Comparison of ENCODE assay signal across 1 cellular context in the genomic region with DNA sequence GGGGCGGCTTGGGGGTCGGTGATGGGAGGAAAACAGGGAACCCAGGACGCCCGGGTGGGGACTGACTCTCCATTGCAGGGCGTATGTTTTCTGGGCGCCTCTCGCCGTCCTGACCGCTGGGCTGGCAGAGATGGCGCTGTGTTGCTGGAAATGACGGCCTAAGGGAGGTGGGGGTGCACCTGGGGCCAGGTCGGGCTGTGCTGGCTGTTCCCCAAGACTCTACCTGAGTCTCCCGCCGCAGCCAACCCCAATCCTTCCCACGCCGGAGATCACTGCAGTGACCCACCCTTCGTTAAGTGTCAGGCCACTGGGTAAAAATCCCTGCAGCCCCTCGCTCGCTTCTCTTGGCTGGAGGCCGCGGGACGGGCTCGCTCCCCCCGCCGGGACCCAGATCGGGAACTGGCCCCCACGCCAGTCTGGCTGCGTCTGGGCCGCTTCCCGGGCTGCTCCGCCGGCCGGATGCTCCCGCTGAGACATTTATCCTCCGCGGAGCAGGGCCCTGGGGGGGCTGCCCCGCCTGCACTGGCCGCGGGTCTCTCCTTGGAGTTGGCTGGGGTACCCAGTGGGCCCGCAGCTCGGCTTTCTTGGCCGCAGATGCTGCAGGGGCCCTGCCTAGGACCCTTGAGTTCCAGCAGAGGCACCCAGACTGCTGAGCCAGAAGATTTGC.
TF ChIP-seq lines count a peak whose summit lies in the region.

No MANE protein-coding gene starts in this region.

TF ChIP-seq in HepG2, 621 proteins besides CTCF, POLR2A, EP300 and RAD21 (continued from another document and continues in another):
- TF ChIP-seq ZBTB38 (CRISPR knock-in tag; IDR thresholded peaks at IDR 0.05) (peak; percentile 48; the same call in 1 of the 2 replicates), NRL (CRISPR knock-in tag; IDR thresholded peaks at IDR 0.05; ENCODE audit: borderline replicate concordance) (0 out of 2 replicates have a peak, but pooled peaks have one; percentile 50), STAG1 (CRISPR knock-in tag; IDR thresholded peaks at IDR 0.05) (peak; percentile 36; the same call in 1 of the 2 replicates), NFYC (CRISPR knock-in tag; IDR thresholded peaks at IDR 0.05) (no peak), ZNF761 (CRISPR knock-in tag; conservative IDR thresholded peaks at IDR 0.05) (no peak), PLRG1 (conservative IDR thresholded peaks at IDR 0.05) (no peak), ZFP36L1 (CRISPR knock-in tag; IDR thresholded peaks at IDR 0.05) (no peak), KLF9 (CRISPR knock-in tag; IDR thresholded peaks at IDR 0.05; ENCODE audit: low read depth) (no peak), ZNF121 (CRISPR knock-in tag; IDR thresholded peaks at IDR 0.05) (peak; percentile 7; the same call in 1 of the 2 replicates), NR2F6 (IDR thresholded peaks at IDR 0.05) (no peak), NR2F6 (CRISPR knock-in tag; IDR thresholded peaks at IDR 0.05) (no peak; the same call in 1 of the 2 replicates), RBFOX2 (IDR thresholded peaks at IDR 0.05; ENCODE audit: low read depth, low read length) (peak; percentile 47), MEIS1 (CRISPR knock-in tag; IDR thresholded peaks at IDR 0.05; ENCODE audit: borderline replicate concordance) (no peak), MIER2 (CRISPR knock-in tag; IDR thresholded peaks at IDR 0.05) (no peak), ZBTB42 (CRISPR knock-in tag; IDR thresholded peaks at IDR 0.05) (no peak), CBX2 (IDR thresholded peaks at IDR 0.05; ENCODE audit: low read depth, low read length) (no peak), CBX2 (CRISPR knock-in tag; IDR thresholded peaks at IDR 0.05; ENCODE audit: low read depth) (no peak), ZNF468 (CRISPR knock-in tag; IDR thresholded peaks at IDR 0.05) (no peak), HDAC2 (CRISPR knock-in tag; IDR thresholded peaks at IDR 0.05) (no peak), ATF7 (IDR thresholded peaks at IDR 0.05) (no peak), ATF7 (CRISPR knock-in tag; IDR thresholded peaks at IDR 0.05) (no peak), PHF21A (CRISPR knock-in tag; IDR thresholded peaks at IDR 0.05) (no peak; the same call in 1 of the 2 replicates), HOXD1 (CRISPR knock-in tag; IDR thresholded peaks at IDR 0.05) (no peak), PHF5A (CRISPR knock-in tag; IDR thresholded peaks at IDR 0.05; ENCODE audit: low read depth, unreplicated experiment) (no peak), GATAD2A (CRISPR knock-in tag; IDR thresholded peaks at IDR 0.05) (no peak), ZNF619 (CRISPR knock-in tag; IDR thresholded peaks at IDR 0.05) (no peak), POLR2AphosphoS5 (IDR thresholded peaks at IDR 0.05; ENCODE audit: low read depth, low read length) (no peak), ZNF143 (CRISPR knock-in tag; IDR thresholded peaks at IDR 0.05) (no peak), PHB2 (IDR thresholded peaks at IDR 0.05; ENCODE audit: partially characterized antibody) (no peak), ZNF274 (CRISPR knock-in tag; IDR thresholded peaks at IDR 0.05) (peak; percentile 29; the same call in 1 of the 2 replicates), SOX6 (IDR thresholded peaks at IDR 0.05) (no peak), SOX6 (CRISPR knock-in tag; IDR thresholded peaks at IDR 0.05) (no peak), KAT7 (CRISPR knock-in tag; IDR thresholded peaks at IDR 0.05; ENCODE audit: borderline replicate concordance) (no peak), MATR3 (CRISPR knock-in tag; IDR thresholded peaks at IDR 0.05) (no peak), ZNF530 (CRISPR knock-in tag; IDR thresholded peaks at IDR 0.05; ENCODE audit: low read depth) (no peak), AGO1 (IDR thresholded peaks at IDR 0.05; ENCODE audit: low read depth, low read length, poor library complexity, severe bottlenecking) (no peak), ZNF317 (CRISPR knock-in tag; IDR thresholded peaks at IDR 0.05) (no peak), ZNF101 (CRISPR knock-in tag; IDR thresholded peaks at IDR 0.05; ENCODE audit: borderline replicate concordance, low read depth) (no peak), KMT2A (CRISPR knock-in tag; IDR thresholded peaks at IDR 0.05) (0 out of 2 replicates have a peak, but pooled peaks have one; percentile 19), KDM4B (CRISPR knock-in tag; IDR thresholded peaks at IDR 0.05) (no peak)
- TF ChIP-seq, protein P1, sequence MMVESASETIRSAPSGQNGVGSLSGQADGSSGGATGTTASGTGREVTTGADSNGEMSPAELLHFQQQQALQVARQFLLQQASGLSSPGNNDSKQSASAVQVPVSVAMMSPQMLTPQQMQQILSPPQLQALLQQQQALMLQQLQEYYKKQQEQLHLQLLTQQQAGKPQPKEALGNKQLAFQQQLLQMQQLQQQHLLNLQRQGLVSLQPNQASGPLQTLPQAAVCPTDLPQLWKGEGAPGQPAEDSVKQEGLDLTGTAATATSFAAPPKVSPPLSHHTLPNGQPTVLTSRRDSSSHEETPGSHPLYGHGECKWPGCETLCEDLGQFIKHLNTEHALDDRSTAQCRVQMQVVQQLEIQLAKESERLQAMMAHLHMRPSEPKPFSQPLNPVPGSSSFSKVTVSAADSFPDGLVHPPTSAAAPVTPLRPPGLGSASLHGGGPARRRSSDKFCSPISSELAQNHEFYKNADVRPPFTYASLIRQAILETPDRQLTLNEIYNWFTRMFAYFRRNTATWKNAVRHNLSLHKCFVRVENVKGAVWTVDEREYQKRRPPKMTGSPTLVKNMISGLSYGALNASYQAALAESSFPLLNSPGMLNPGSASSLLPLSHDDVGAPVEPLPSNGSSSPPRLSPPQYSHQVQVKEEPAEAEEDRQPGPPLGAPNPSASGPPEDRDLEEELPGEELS (CRISPR knock-in tag; IDR thresholded peaks at IDR 0.05): no peak
- TF ChIP-seq, protein P2, sequence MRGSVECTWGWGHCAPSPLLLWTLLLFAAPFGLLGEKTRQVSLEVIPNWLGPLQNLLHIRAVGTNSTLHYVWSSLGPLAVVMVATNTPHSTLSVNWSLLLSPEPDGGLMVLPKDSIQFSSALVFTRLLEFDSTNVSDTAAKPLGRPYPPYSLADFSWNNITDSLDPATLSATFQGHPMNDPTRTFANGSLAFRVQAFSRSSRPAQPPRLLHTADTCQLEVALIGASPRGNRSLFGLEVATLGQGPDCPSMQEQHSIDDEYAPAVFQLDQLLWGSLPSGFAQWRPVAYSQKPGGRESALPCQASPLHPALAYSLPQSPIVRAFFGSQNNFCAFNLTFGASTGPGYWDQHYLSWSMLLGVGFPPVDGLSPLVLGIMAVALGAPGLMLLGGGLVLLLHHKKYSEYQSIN (CRISPR knock-in tag; IDR thresholded peaks at IDR 0.05; ENCODE audit: borderline replicate concordance): no peak
- TF ChIP-seq, protein P3, sequence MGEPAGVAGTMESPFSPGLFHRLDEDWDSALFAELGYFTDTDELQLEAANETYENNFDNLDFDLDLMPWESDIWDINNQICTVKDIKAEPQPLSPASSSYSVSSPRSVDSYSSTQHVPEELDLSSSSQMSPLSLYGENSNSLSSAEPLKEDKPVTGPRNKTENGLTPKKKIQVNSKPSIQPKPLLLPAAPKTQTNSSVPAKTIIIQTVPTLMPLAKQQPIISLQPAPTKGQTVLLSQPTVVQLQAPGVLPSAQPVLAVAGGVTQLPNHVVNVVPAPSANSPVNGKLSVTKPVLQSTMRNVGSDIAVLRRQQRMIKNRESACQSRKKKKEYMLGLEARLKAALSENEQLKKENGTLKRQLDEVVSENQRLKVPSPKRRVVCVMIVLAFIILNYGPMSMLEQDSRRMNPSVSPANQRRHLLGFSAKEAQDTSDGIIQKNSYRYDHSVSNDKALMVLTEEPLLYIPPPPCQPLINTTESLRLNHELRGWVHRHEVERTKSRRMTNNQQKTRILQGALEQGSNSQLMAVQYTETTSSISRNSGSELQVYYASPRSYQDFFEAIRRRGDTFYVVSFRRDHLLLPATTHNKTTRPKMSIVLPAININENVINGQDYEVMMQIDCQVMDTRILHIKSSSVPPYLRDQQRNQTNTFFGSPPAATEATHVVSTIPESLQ (CRISPR knock-in tag; conservative IDR thresholded peaks at IDR 0.05): no peak
- TF ChIP-seq, protein P4, sequence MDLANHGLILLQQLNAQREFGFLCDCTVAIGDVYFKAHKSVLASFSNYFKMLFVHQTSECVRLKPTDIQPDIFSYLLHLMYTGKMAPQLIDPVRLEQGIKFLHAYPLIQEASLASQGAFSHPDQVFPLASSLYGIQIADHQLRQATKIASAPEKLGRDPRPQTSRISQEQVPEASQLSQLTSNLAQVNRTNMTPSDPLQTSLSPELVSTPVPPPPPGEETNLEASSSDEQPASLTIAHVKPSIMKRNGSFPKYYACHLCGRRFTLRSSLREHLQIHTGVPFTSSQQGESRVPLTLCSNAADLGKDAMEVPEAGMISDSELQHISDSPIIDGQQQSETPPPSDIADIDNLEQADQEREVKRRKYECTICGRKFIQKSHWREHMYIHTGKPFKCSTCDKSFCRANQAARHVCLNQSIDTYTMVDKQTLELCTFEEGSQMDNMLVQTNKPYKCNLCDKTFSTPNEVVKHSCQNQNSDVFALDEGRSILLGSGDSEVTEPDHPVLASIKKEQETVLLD (CRISPR knock-in tag; IDR thresholded peaks at IDR 0.05; ENCODE audit: low read depth): no peak
- TF ChIP-seq, protein P5, sequence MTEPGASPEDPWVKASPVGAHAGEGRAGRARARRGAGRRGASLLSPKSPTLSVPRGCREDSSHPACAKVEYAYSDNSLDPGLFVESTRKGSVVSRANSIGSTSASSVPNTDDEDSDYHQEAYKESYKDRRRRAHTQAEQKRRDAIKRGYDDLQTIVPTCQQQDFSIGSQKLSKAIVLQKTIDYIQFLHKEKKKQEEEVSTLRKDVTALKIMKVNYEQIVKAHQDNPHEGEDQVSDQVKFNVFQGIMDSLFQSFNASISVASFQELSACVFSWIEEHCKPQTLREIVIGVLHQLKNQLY (CRISPR knock-in tag; IDR thresholded peaks at IDR 0.05): no peak
- TF ChIP-seq, protein P6, sequence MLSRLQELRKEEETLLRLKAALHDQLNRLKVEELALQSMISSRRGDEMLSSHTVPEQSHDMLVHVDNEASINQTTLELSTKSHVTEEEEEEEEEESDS (CRISPR knock-in tag; IDR thresholded peaks at IDR 0.05; ENCODE audit: borderline replicate concordance): no peak
- TF ChIP-seq, protein P7, sequence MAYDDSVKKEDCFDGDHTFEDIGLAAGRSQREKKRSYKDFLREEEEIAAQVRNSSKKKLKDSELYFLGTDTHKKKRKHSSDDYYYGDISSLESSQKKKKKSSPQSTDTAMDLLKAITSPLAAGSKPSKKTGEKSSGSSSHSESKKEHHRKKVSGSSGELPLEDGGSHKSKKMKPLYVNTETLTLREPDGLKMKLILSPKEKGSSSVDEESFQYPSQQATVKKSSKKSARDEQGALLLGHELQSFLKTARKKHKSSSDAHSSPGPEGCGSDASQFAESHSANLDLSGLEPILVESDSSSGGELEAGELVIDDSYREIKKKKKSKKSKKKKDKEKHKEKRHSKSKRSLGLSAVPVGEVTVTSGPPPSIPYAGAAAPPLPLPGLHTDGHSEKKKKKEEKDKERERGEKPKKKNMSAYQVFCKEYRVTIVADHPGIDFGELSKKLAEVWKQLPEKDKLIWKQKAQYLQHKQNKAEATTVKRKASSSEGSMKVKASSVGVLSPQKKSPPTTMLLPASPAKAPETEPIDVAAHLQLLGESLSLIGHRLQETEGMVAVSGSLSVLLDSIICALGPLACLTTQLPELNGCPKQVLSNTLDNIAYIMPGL (CRISPR knock-in tag; IDR thresholded peaks at IDR 0.05; ENCODE audit: borderline replicate concordance in 1 of 2, low read depth in 1 of 2): peak; percentile 80 to 86; a peak in 3 of 4 replicates
- TF ChIP-seq, protein P8, sequence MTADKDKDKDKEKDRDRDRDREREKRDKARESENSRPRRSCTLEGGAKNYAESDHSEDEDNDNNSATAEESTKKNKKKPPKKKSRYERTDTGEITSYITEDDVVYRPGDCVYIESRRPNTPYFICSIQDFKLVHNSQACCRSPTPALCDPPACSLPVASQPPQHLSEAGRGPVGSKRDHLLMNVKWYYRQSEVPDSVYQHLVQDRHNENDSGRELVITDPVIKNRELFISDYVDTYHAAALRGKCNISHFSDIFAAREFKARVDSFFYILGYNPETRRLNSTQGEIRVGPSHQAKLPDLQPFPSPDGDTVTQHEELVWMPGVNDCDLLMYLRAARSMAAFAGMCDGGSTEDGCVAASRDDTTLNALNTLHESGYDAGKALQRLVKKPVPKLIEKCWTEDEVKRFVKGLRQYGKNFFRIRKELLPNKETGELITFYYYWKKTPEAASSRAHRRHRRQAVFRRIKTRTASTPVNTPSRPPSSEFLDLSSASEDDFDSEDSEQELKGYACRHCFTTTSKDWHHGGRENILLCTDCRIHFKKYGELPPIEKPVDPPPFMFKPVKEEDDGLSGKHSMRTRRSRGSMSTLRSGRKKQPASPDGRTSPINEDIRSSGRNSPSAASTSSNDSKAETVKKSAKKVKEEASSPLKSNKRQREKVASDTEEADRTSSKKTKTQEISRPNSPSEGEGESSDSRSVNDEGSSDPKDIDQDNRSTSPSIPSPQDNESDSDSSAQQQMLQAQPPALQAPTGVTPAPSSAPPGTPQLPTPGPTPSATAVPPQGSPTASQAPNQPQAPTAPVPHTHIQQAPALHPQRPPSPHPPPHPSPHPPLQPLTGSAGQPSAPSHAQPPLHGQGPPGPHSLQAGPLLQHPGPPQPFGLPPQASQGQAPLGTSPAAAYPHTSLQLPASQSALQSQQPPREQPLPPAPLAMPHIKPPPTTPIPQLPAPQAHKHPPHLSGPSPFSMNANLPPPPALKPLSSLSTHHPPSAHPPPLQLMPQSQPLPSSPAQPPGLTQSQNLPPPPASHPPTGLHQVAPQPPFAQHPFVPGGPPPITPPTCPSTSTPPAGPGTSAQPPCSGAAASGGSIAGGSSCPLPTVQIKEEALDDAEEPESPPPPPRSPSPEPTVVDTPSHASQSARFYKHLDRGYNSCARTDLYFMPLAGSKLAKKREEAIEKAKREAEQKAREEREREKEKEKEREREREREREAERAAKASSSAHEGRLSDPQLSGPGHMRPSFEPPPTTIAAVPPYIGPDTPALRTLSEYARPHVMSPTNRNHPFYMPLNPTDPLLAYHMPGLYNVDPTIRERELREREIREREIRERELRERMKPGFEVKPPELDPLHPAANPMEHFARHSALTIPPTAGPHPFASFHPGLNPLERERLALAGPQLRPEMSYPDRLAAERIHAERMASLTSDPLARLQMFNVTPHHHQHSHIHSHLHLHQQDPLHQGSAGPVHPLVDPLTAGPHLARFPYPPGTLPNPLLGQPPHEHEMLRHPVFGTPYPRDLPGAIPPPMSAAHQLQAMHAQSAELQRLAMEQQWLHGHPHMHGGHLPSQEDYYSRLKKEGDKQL (CRISPR knock-in tag; IDR thresholded peaks at IDR 0.05; ENCODE audit: low read depth): no peak
- TF ChIP-seq, protein P9, sequence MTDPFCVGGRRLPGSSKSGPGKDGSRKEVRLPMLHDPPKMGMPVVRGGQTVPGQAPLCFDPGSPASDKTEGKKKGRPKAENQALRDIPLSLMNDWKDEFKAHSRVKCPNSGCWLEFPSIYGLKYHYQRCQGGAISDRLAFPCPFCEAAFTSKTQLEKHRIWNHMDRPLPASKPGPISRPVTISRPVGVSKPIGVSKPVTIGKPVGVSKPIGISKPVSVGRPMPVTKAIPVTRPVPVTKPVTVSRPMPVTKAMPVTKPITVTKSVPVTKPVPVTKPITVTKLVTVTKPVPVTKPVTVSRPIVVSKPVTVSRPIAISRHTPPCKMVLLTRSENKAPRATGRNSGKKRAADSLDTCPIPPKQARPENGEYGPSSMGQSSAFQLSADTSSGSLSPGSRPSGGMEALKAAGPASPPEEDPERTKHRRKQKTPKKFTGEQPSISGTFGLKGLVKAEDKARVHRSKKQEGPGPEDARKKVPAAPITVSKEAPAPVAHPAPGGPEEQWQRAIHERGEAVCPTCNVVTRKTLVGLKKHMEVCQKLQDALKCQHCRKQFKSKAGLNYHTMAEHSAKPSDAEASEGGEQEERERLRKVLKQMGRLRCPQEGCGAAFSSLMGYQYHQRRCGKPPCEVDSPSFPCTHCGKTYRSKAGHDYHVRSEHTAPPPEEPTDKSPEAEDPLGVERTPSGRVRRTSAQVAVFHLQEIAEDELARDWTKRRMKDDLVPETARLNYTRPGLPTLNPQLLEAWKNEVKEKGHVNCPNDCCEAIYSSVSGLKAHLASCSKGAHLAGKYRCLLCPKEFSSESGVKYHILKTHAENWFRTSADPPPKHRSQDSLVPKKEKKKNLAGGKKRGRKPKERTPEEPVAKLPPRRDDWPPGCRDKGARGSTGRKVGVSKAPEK (CRISPR knock-in tag; IDR thresholded peaks at IDR 0.05; ENCODE audit: borderline replicate concordance): 0 out of 2 replicates have a peak, but pooled peaks have one; percentile 78
